In the genomic region with DNA sequence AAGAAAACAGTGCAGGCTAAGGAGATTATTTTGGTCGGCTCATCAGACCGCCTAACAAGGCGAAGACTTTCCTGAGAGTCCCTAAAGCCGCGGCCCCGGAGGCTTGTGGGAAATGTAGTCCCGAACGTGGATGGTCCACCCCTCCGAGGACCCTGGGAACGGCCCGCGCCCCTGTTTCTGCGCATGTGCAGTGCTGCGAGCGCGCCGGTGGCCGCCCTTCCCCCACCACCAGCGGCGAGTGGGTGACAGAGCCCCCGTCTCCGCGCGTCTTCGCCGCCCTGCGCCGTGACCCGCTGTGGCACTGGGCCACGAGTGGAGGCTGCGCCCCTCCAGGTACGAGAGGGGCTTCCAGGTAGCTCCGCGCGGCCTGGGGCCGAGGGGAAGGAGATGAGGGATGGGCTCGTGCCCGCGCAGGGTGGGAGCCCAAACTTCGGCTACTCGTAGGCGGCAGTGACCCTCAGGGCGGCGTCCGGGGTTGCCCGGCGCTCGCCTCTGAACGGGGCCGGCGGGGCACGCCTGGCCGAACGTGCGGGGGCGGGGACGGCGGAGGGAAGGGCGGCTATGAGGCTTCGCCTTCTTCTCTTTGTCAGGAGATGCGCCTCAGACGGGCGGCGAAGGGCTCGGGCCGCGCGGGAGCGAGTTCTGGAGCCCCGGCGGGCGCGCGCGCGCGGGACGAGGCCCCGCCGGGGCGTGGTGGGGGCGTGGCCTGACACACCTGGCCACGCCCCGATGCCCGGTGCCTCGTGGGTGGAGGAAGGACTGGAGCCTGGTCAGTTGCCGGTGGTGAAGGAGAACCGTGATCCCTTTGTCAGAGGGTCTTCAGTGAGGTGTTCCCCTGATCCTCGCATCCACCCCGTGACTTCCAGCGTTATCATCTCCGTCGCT, we compare ENCODE assay signal across 8 cellular contexts. TPM values are rescaled to one million over a fixed set of nuclear protein-coding genes. Genes with fewer than 3 reads are reported as not detected.
DNase-seq lines count a peak whose midpoint lies in the region; ATAC-seq and TF ChIP-seq lines count a peak whose summit lies in the region.

A gene (plus strand): TSS at position 214 of the 885 bp plus-strand sequence. CDS start 4,428 bp downstream, outside the sequence.

- H3K9ac ChIP-seq in HUES48 (ENCODE audit: low read depth, low read length) = peak within 1 kb of the TSS; percentile 82
- H3K9ac ChIP-seq in NT2/D1 (ENCODE audit: insufficient read length, low read depth) = peak within 1 kb of the TSS; percentile 98
- peak within 1 kb of the TSS; percentile 91 for H3K9ac ChIP-seq in endocrine pancreas (ENCODE audit: control insufficient read depth, insufficient read depth, low read length)
- peak within 1 kb of the TSS; percentile 99 for H3K9ac ChIP-seq in mesendoderm (ENCODE audit: low read length)

- H3K27ac ChIP-seq in HUES48 (ENCODE audit: low read depth, low read length) (peak within 1 kb of the TSS; percentile 94), mesendoderm (ENCODE audit: low read depth, low read length) (peak within 1 kb of the TSS; percentile 61)

- H4K8ac ChIP-seq in mesendoderm (ENCODE audit: low read depth, low read length) = no peak within 1 kb of the TSS

- peak; percentile 97 for DNase-seq in Calu3
- peak; percentile 92 for DNase-seq in NT2/D1 (ENCODE audit: low read depth, low spot score)
- DNase-seq in activated CD8-positive, alpha-beta memory T cell treated with anti-CD3 and anti-CD28 coated beads for 48 hours (ENCODE audit: low read depth in 2 of 3, low spot score in 2 of 3) = peak; percentile 88 to 98 (median 96)
- DNase-seq in mesendoderm = peak; percentile 96
- DNase-seq in stimulated activated CD8-positive, alpha-beta memory T cell treated with anti-CD3 and anti-CD28 coated beads, Interleukin-12 subunit alpha, Interleukin-12 subunit beta, amount 100 ng/mL, for 4 hours (ENCODE audit: low read depth) = peak; percentile 92

- ATAC-seq in GM21423 (IDR thresholded peaks at IDR 0.05; ENCODE audit: unreplicated experiment) = peak; percentile 82

- peaks cover 13% of the 10 kb centered on the region for H3K36me3 ChIP-seq in HUES48 (ENCODE audit: control insufficient read depth, insufficient read depth, low read length)
- H3K36me3 ChIP-seq in NT2/D1 (ENCODE audit: insufficient read depth, insufficient read length, low read length) = peaks cover 10% of the 10 kb centered on the region
- H3K36me3 ChIP-seq in endocrine pancreas (ENCODE audit: control insufficient read depth, insufficient read depth, low read length) = peaks cover 6% of the 10 kb centered on the region
- H3K36me3 ChIP-seq in mesendoderm (ENCODE audit: control insufficient read depth, insufficient read depth, low read length) = no peaks in the 10 kb centered on the region

- H2BK5ac ChIP-seq in mesendoderm (ENCODE audit: low read length) = peak within 1 kb of the TSS; percentile 98

- peak within 1 kb of the TSS; percentile 97 for H3K23ac ChIP-seq in mesendoderm (ENCODE audit: low read length)

- H3K27ac Mint-ChIP-seq in Calu3 (ENCODE audit: unreplicated experiment) = peak within 1 kb of the TSS; percentile 28

- H3K36me3 Mint-ChIP-seq in Calu3 (ENCODE audit: insufficient read depth, unreplicated experiment) = peaks cover 27% of the 10 kb centered on the region

- H3K27me3 ChIP-seq in HUES48 (ENCODE audit: control insufficient read depth, insufficient read depth, low read length) (no peaks in the 10 kb centered on the region), NT2/D1 (ENCODE audit: insufficient read depth, insufficient read length) (no peaks in the 10 kb centered on the region), endocrine pancreas (ENCODE audit: control insufficient read depth, insufficient read depth, low read length) (no peaks in the 10 kb centered on the region), mesendoderm (ENCODE audit: insufficient read depth, low read length, poor library complexity) (no peaks in the 10 kb centered on the region)

- peak within 1 kb of the TSS; percentile 73 for H3K4ac ChIP-seq in mesendoderm (ENCODE audit: low read depth, low read length)

- BruUV-seq in Calu3 (replicated peaks; lab: Mats Ljungman, UMichigan) = no TSS peak

- no peak within 1 kb of the TSS for H2BK15ac ChIP-seq in mesendoderm (replicated peaks; ENCODE audit: low read depth)

- CTCF ChIA-PET in Calu3 (lab: Charles Lee) = no interaction called here

- peaks cover 11% of the 10 kb centered on the region for H3K79me1 ChIP-seq in mesendoderm (ENCODE audit: low read length)

- no peak within 1 kb of the TSS for H2BK120ac ChIP-seq in mesendoderm (ENCODE audit: low read depth, low read length)

- H3K4me1 Mint-ChIP-seq in Calu3 (ENCODE audit: low read depth, unreplicated experiment) = no peaks in the 10 kb centered on the region

- peaks cover 20% of the 10 kb centered on the region for H3K79me2 ChIP-seq in mesendoderm (ENCODE audit: control insufficient read depth, insufficient read depth, low read length)

- H3K4me3 Mint-ChIP-seq in Calu3 (ENCODE audit: low read depth, unreplicated experiment) = peak within 1 kb of the TSS; percentile 73

- H2AK5ac ChIP-seq in mesendoderm (ENCODE audit: low read length) = no peak within 1 kb of the TSS

- H3K27me3 Mint-ChIP-seq in Calu3 (ENCODE audit: unreplicated experiment) = peaks cover 15% of the 10 kb centered on the region

- no peaks in the 10 kb centered on the region for H3K4me1 ChIP-seq in HUES48 (ENCODE audit: control insufficient read depth, insufficient read depth, low read length)
- H3K4me1 ChIP-seq in NT2/D1 (ENCODE audit: insufficient read depth, insufficient read length) = no peaks in the 10 kb centered on the region
- H3K4me1 ChIP-seq in endocrine pancreas (ENCODE audit: control insufficient read depth, insufficient read depth, low read length) = no peaks in the 10 kb centered on the region
- no peaks in the 10 kb centered on the region for H3K4me1 ChIP-seq in mesendoderm (ENCODE audit: control insufficient read depth, low read depth, low read length)

- peaks cover 15% of the 10 kb centered on the region for H3K9me3 Mint-ChIP-seq in Calu3 (ENCODE audit: low read depth, unreplicated experiment)

- no CpG with 5 or more reads among the region's 93 CpGs for WGBS in mesendoderm (ENCODE audit: extremely low coverage, insufficient coverage, low lambda C conversion rate)

- H3K4me3 ChIP-seq in HUES48 (ENCODE audit: low read depth, low read length) (peak within 1 kb of the TSS; percentile 99), NT2/D1 (ENCODE audit: insufficient read length, low read depth) (peak within 1 kb of the TSS; percentile 96), endocrine pancreas (ENCODE audit: control insufficient read depth, insufficient read depth, low read length) (peak within 1 kb of the TSS; percentile 73), mesendoderm (ENCODE audit: low read length) (peak within 1 kb of the TSS; percentile 99)

- H3K56ac ChIP-seq in mesendoderm (ENCODE audit: low read length) = peak within 1 kb of the TSS; percentile 100

- H3K9me3 ChIP-seq in HUES48 (ENCODE audit: control insufficient read depth, insufficient read depth, low read length) (peaks cover 5% of the 10 kb centered on the region; the same call in 1 of the 2 replicates), NT2/D1 (ENCODE audit: insufficient read depth, low read length) (peaks cover 40% of the 10 kb centered on the region), endocrine pancreas (ENCODE audit: control insufficient read depth, low read length) (peaks cover 7% of the 10 kb centered on the region)

- H3K4me2 ChIP-seq in mesendoderm (ENCODE audit: low read length) = peak within 1 kb of the TSS; percentile 87

- no peak within 1 kb of the TSS for H4K5ac ChIP-seq in mesendoderm (ENCODE audit: low read length)

- intact Hi-C loops in Calu3 (cut with micrococcal nuclease; ENCODE audit: unreplicated experiment) = no loop called here

- no peak for TF ChIP-seq CTCF in Calu3 (IDR thresholded peaks at IDR 0.05; ENCODE audit: unreplicated experiment)

- peak within 1 kb of the TSS; percentile 63 for H3K18ac ChIP-seq in mesendoderm (ENCODE audit: low read length)

RNA-seq across cellular contexts. Expression of the gene that starts here (rescaled TPM):
- total RNA-seq in Calu3 (2022) = 10.6 and 12.9 TPM in 2 replicates
- 5.9 TPM for polyA plus RNA-seq in mesendoderm (2013, experiment 1 of 2)
- 5.5 TPM for polyA plus RNA-seq in mesendoderm (2013, experiment 2 of 2)

Comparison
In these comparisons a context has a peak if more than half of its experiments do, and no peak if none do; other contexts are left out.
1. Peak in every context shown above with its lines: DNase-seq, ATAC-seq, H3K4me3 ChIP-seq and H3K27ac ChIP-seq.